ENCODE assay signal across 10 cellular contexts in genomic region chr19:50500060-50500752, GRCh38. TPM values are rescaled to one million over a fixed set of nuclear protein-coding genes. Genes with fewer than 3 reads are reported as not detected.
DNase-seq lines count a peak whose midpoint lies in the region; ATAC-seq and TF ChIP-seq lines count a peak whose summit lies in the region.
"Had no signal": no experiment of that assay in that cellular context is flagged by ENCODE, and none has a peak within 500 bp of the region (broad histone marks: within the 10 kb centered on the region; RNA-seq: fewer than 3 reads in every experiment).

No MANE protein-coding gene starts in this region.

- H3K36me3 ChIP-seq in WERI-Rb-1 (no peaks in the 10 kb centered on the region), iPS-20b (ENCODE audit: insufficient read depth, low read depth, low read length) (no peaks in the 10 kb centered on the region)
- H3K36me3 ChIP-seq: thoracic aorta had no signal

- H3K27me3 Mint-ChIP-seq in activated CD4-positive, alpha-beta T cell treated with anti-CD3 and anti-CD28 coated beads for 36 hours, result no peaks in the 10 kb centered on the region
- no peaks in the 10 kb centered on the region for H3K27me3 Mint-ChIP-seq in activated CD4-positive, alpha-beta T cell treated with anti-CD3 and anti-CD28 coated beads, Interleukin-2, amount 10 ng/mL, durations not matched to agents 7 days and 5 days
- H3K27me3 Mint-ChIP-seq: naive thymus-derived CD8-positive, alpha-beta T cell had no signal

- ATAC-seq in activated CD4-positive, alpha-beta T cell treated with anti-CD3 and anti-CD28 coated beads for 36 hours, result peak; percentile 61

- no peaks in the 10 kb centered on the region for H3K9me3 Mint-ChIP-seq in activated CD4-positive, alpha-beta T cell treated with anti-CD3 and anti-CD28 coated beads for 36 hours (ENCODE audit: low read depth)
- H3K9me3 Mint-ChIP-seq in activated CD4-positive, alpha-beta T cell treated with anti-CD3 and anti-CD28 coated beads, Interleukin-2, amount 10 ng/mL, durations not matched to agents 7 days and 5 days, result no peaks in the 10 kb centered on the region
- H3K9me3 Mint-ChIP-seq: naive thymus-derived CD8-positive, alpha-beta T cell had no signal

- no peaks in the 10 kb centered on the region for H3K4me1 Mint-ChIP-seq in activated CD4-positive, alpha-beta T cell treated with anti-CD3 and anti-CD28 coated beads for 36 hours
- H3K4me1 Mint-ChIP-seq in activated CD4-positive, alpha-beta T cell treated with anti-CD3 and anti-CD28 coated beads, Interleukin-2, amount 10 ng/mL, durations not matched to agents 7 days and 5 days, result no peaks in the 10 kb centered on the region

- peak; percentile 52; the same call in 1 of the 2 replicates for TF ChIP-seq CTCF in WERI-Rb-1 (IDR thresholded peaks at IDR 0.05; ENCODE audit: low read depth, low read length)

- H3K4me1 ChIP-seq in iPS-20b (ENCODE audit: insufficient read depth, low read length), result no peaks in the 10 kb centered on the region

- no peaks in the 10 kb centered on the region for H3K36me3 Mint-ChIP-seq in activated CD4-positive, alpha-beta T cell treated with anti-CD3 and anti-CD28 coated beads for 36 hours (ENCODE audit: low read depth)
- no peaks in the 10 kb centered on the region for H3K36me3 Mint-ChIP-seq in activated CD4-positive, alpha-beta T cell treated with anti-CD3 and anti-CD28 coated beads, Interleukin-2, amount 10 ng/mL, durations not matched to agents 7 days and 5 days (ENCODE audit: low read depth)
- H3K36me3 Mint-ChIP-seq: naive thymus-derived CD8-positive, alpha-beta T cell had no signal

- H3K27me3 ChIP-seq in WERI-Rb-1 (ENCODE audit: insufficient read depth, low read depth, severe bottlenecking) (no peaks in the 10 kb centered on the region), iPS-20b (ENCODE audit: insufficient read depth, low read length) (peaks cover 51% of the 10 kb centered on the region)

- no peak overlapping the region for H3K4me3 Mint-ChIP-seq in activated CD4-positive, alpha-beta T cell treated with anti-CD3 and anti-CD28 coated beads for 36 hours
- H3K4me3 Mint-ChIP-seq in activated CD4-positive, alpha-beta T cell treated with anti-CD3 and anti-CD28 coated beads, Interleukin-2, amount 10 ng/mL, durations not matched to agents 7 days and 5 days, result no peak overlapping the region
- H3K4me3 Mint-ChIP-seq: naive thymus-derived CD8-positive, alpha-beta T cell had no signal

- H3K9me3 ChIP-seq in WERI-Rb-1 (ENCODE audit: severe bottlenecking), result no peaks in the 10 kb centered on the region
- H3K9me3 ChIP-seq in iPS-20b (ENCODE audit: insufficient read depth, low read depth, low read length), result peaks cover 16% of the 10 kb centered on the region
- H3K9me3 ChIP-seq: thoracic aorta had no signal

- DNase-seq in activated CD4-positive, alpha-beta T cell treated with anti-CD3 and anti-CD28 coated beads for 36 hours, result peak; percentile 55
- no peak for DNase-seq in activated CD4-positive, alpha-beta T cell treated with anti-CD3 and anti-CD28 coated beads, Interleukin-2, amount 10 ng/mL, durations not matched to agents 7 days and 5 days
- DNase-seq in WERI-Rb-1 (peak; percentile 91), substantia nigra (lab: John Stamatoyannopoulos, UW) (peak in 36 of 49 donors; percentile 10 to 76 (median 43)), mucosa of gallbladder (ENCODE audit: low spot score) (no peak), islet precursor cell (no peak)
- DNase-seq in stimulated activated CD4-positive, alpha-beta T cell treated with anti-CD3 and anti-CD28 coated beads, Interleukin-2, amount 100 ng/mL, for 24 hours, result no peak

- CTCF ChIA-PET in activated CD4-positive, alpha-beta T cell treated with anti-CD3 and anti-CD28 coated beads for 36 hours (lab: Charles Lee), result interaction anchor here (0.6 kb wide), 1 partner anchor 37 kb away, joined by 3 read pairs; no protein-coding TSS in a partner anchor
- CTCF ChIA-PET in activated CD4-positive, alpha-beta T cell treated with anti-CD3 and anti-CD28 coated beads, Interleukin-2, amount 10 ng/mL, durations not matched to agents 7 days and 5 days (lab: Charles Lee), result no interaction called here

- intact Hi-C loops in activated CD4-positive, alpha-beta T cell treated with anti-CD3 and anti-CD28 coated beads for 36 hours (cut with DNase I, micrococcal nuclease), result no loop called here

- H3K9ac ChIP-seq in iPS-20b (ENCODE audit: low read depth, low read length), result no peak overlapping the region

- H3K4me3 ChIP-seq in WERI-Rb-1 (ENCODE audit: low read depth, low read length), result peak overlapping the region; percentile 49
- peak overlapping the region; percentile 4; the same call in 1 of the 2 replicates for H3K4me3 ChIP-seq in iPS-20b (ENCODE audit: low read length)
- H3K4me3 ChIP-seq: thoracic aorta had no signal

- no peak overlapping the region for H3K27ac Mint-ChIP-seq in activated CD4-positive, alpha-beta T cell treated with anti-CD3 and anti-CD28 coated beads for 36 hours
- no peak overlapping the region for H3K27ac Mint-ChIP-seq in activated CD4-positive, alpha-beta T cell treated with anti-CD3 and anti-CD28 coated beads, Interleukin-2, amount 10 ng/mL, durations not matched to agents 7 days and 5 days
- H3K27ac Mint-ChIP-seq: naive thymus-derived CD8-positive, alpha-beta T cell had no signal

- peak overlapping the region; percentile 94 for H3K27ac ChIP-seq in WERI-Rb-1
- no peak overlapping the region for H3K27ac ChIP-seq in iPS-20b (ENCODE audit: low read length)
- peak overlapping the region; percentile 78 for H3K27ac ChIP-seq in substantia nigra (ENCODE audit: low read depth, low read length, poor library complexity, severe bottlenecking)
- H3K27ac ChIP-seq: thoracic aorta had no signal

- POLR2A ChIA-PET in activated CD4-positive, alpha-beta T cell treated with anti-CD3 and anti-CD28 coated beads for 36 hours (lab: Charles Lee), result no interaction called here
- POLR2A ChIA-PET in activated CD4-positive, alpha-beta T cell treated with anti-CD3 and anti-CD28 coated beads, Interleukin-2, amount 10 ng/mL, durations not matched to agents 7 days and 5 days (lab: Charles Lee), result no interaction called here

RNA-seq across cellular contexts. Expression of gene JOSD2, which starts 10.8 kb away (rescaled TPM):
- 10 to 100 TPM; 17.4 to 28.1 TPM for total RNA-seq in activated CD4-positive, alpha-beta T cell treated with anti-CD3 and anti-CD28 coated beads for 36 hours
- 10 to 100 TPM; 35.7 to 42.0 TPM for total RNA-seq in activated CD4-positive, alpha-beta T cell treated with anti-CD3 and anti-CD28 coated beads, Interleukin-2, amount 10 ng/mL, durations not matched to agents 7 days and 5 days
- total RNA-seq in mucosa of gallbladder, result 57.3 TPM

RNA-seq across cellular contexts. Expression of gene ASPDH, which starts 13.5 kb away (rescaled TPM):
- not detected for total RNA-seq in activated CD4-positive, alpha-beta T cell treated with anti-CD3 and anti-CD28 coated beads for 36 hours
- total RNA-seq in activated CD4-positive, alpha-beta T cell treated with anti-CD3 and anti-CD28 coated beads, Interleukin-2, amount 10 ng/mL, durations not matched to agents 7 days and 5 days, result not detected
- total RNA-seq in mucosa of gallbladder, result not detected
- total RNA-seq: naive thymus-derived CD8-positive, alpha-beta T cell; thoracic aorta had no signal

RNA-seq across cellular contexts. Expression of gene GARIN5A, which starts 23.6 kb away (rescaled TPM):
- under 1 TPM; 0.48 to 0.58 TPM for total RNA-seq in activated CD4-positive, alpha-beta T cell treated with anti-CD3 and anti-CD28 coated beads for 36 hours
- not detected for total RNA-seq in activated CD4-positive, alpha-beta T cell treated with anti-CD3 and anti-CD28 coated beads, Interleukin-2, amount 10 ng/mL, durations not matched to agents 7 days and 5 days
- 5.0 TPM for total RNA-seq in mucosa of gallbladder

RNA-seq across cellular contexts. Expression of gene EMC10, which starts 23.9 kb away (rescaled TPM):
- 10 to 100 TPM; 33.4 to 34.7 TPM for total RNA-seq in activated CD4-positive, alpha-beta T cell treated with anti-CD3 and anti-CD28 coated beads for 36 hours
- total RNA-seq in activated CD4-positive, alpha-beta T cell treated with anti-CD3 and anti-CD28 coated beads, Interleukin-2, amount 10 ng/mL, durations not matched to agents 7 days and 5 days, result 10 to 100 TPM; 57.8 to 64.9 TPM
- total RNA-seq in mucosa of gallbladder, result 182 TPM

Comparison
In these comparisons a context has a peak if more than half of its experiments do, and no peak if none do; other contexts are left out.
1. DNase-seq: peak in activated CD4-positive, alpha-beta T cell treated with anti-CD3 and anti-CD28 coated beads for 36 hours (single experiment), WERI-Rb-1 (single experiment) and substantia nigra (36 of 49); none in activated CD4-positive, alpha-beta T cell treated with anti-CD3 and anti-CD28 coated beads, Interleukin-2, amount 10 ng/mL, durations not matched to agents 7 days and 5 days (single experiment), mucosa of gallbladder (single experiment), stimulated activated CD4-positive, alpha-beta T cell treated with anti-CD3 and anti-CD28 coated beads, Interleukin-2, amount 100 ng/mL, for 24 hours (0 of 2) and islet precursor cell (single experiment).